ENCODE assay signal across 18 cellular contexts in genomic region chr21:16634522-16634914, GRCh38.
DNase-seq lines count a peak whose midpoint lies in the region; ATAC-seq, FAIRE-seq and TF ChIP-seq lines count a peak whose summit lies in the region.
"Had no signal": no experiment of that assay in that cellular context is flagged by ENCODE, and none has a peak within 500 bp of the region (broad histone marks: within the 10 kb centered on the region; RNA-seq: fewer than 3 reads in every experiment).

No MANE protein-coding gene starts in this region.

- no peaks in the 10 kb centered on the region for H3K27me3 ChIP-seq in breast epithelium

- POLR2A ChIA-PET in MCF 10A (lab: Yijun Ruan, JAX): interaction anchor here (0.6 to 1.4 kb wide), 2 partner anchors 9 to 279 kb away, joined by 3 to 5 read pairs; no protein-coding TSS in a partner anchor

- DNase-seq in breast epithelium (ENCODE audit: low spot score in 2 of 2): no peak
- DNase-seq in MCF 10A (ENCODE audit: unreplicated experiment): no peak
- peak; percentile 33 for DNase-seq in NCI-H774 (lab: John Stamatoyannopoulos, UW)
- peak; percentile 16 for DNase-seq in iPS DF 4.7 (ENCODE audit: extremely low read depth, low spot score)
- no peak for DNase-seq in T-helper 2 cell
- no peak for DNase-seq in HTR-8/SVneo (ENCODE audit: insufficient read length, low spot score)
- DNase-seq: activated CD4-positive, alpha-beta T cell treated with anti-CD3 and anti-CD28 coated beads for 48 hours; activated naive CD8-positive, alpha-beta T cell treated with anti-CD3 and anti-CD28 coated beads for 36 hours; activated T-cell treated with anti-CD3 and anti-CD28 coated beads for 4 hours; central memory CD4-positive, alpha-beta T cell; naive thymus-derived CD8-positive, alpha-beta T cell; stimulated activated CD8-positive, alpha-beta memory T cell treated with anti-CD3 and anti-CD28 coated beads, Interleukin-4, amount 100 ng/mL, for 48 hours; trophoblast cell had no signal

- no peaks in the 10 kb centered on the region for H3K27me3 Mint-ChIP-seq in MCF 10A (ENCODE audit: insufficient read depth, unreplicated experiment)
- H3K27me3 Mint-ChIP-seq: activated naive CD8-positive, alpha-beta T cell treated with anti-CD3 and anti-CD28 coated beads for 36 hours; naive thymus-derived CD8-positive, alpha-beta T cell had no signal

- peak overlapping the region; percentile 18 to 25 for H3K27ac ChIP-seq in breast epithelium
- H3K27ac ChIP-seq: A549, RWPE1 had no signal

- intact Hi-C loops in breast epithelium (cut with DNase I; ENCODE audit: low total_unique reads) (no loop called here), MCF 10A (cut with micrococcal nuclease) (no loop called here)

- no peak overlapping the region for H3K4me3 ChIP-seq in breast epithelium
- H3K4me3 ChIP-seq: A549, GM12878 had no signal

- H3K4me1 ChIP-seq in breast epithelium: no peaks in the 10 kb centered on the region
- H3K4me1 ChIP-seq: A549 had no signal

- H3K36me3 ChIP-seq in breast epithelium: no peaks in the 10 kb centered on the region

- H3K4me3 Mint-ChIP-seq in MCF 10A (ENCODE audit: unreplicated experiment): no peak overlapping the region
- H3K4me3 Mint-ChIP-seq: activated naive CD8-positive, alpha-beta T cell treated with anti-CD3 and anti-CD28 coated beads for 36 hours; naive thymus-derived CD8-positive, alpha-beta T cell had no signal

- no peaks in the 10 kb centered on the region for H3K4me1 Mint-ChIP-seq in MCF 10A (ENCODE audit: insufficient read depth, unreplicated experiment)
- H3K4me1 Mint-ChIP-seq: activated naive CD8-positive, alpha-beta T cell treated with anti-CD3 and anti-CD28 coated beads for 36 hours; naive thymus-derived CD8-positive, alpha-beta T cell had no signal

- H3K9me3 Mint-ChIP-seq in MCF 10A (ENCODE audit: unreplicated experiment): no peaks in the 10 kb centered on the region
- H3K9me3 Mint-ChIP-seq: activated naive CD8-positive, alpha-beta T cell treated with anti-CD3 and anti-CD28 coated beads for 36 hours had no signal

- no peaks in the 10 kb centered on the region for H3K9me3 ChIP-seq in breast epithelium
- H3K9me3 ChIP-seq: A549 had no signal

- TF ChIP-seq POLR2A in breast epithelium (IDR thresholded peaks at IDR 0.05): no peak

- TF ChIP-seq CTCF in breast epithelium (IDR thresholded peaks at IDR 0.05): no peak
- TF ChIP-seq CTCF in MCF 10A (IDR thresholded peaks at IDR 0.05; ENCODE audit: unreplicated experiment): no peak

- no peak overlapping the region for H3K27ac Mint-ChIP-seq in MCF 10A (ENCODE audit: low read depth, unreplicated experiment)
- H3K27ac Mint-ChIP-seq: activated naive CD8-positive, alpha-beta T cell treated with anti-CD3 and anti-CD28 coated beads for 36 hours; naive thymus-derived CD8-positive, alpha-beta T cell had no signal

- CTCF ChIA-PET in MCF 10A (lab: Yijun Ruan, JAX): no interaction called here

- no peak for FAIRE-seq in HTR-8/SVneo (lab: Jason Lieb, UNC)
- FAIRE-seq: A549, GM12878 had no signal

- ATAC-seq in HG02870 (IDR thresholded peaks at IDR 0.05; ENCODE audit: unreplicated experiment) (no peak), HG02970 (IDR thresholded peaks at IDR 0.05; ENCODE audit: low FRiP score, unreplicated experiment) (no peak)
- ATAC-seq: A549; GM12878; naive thymus-derived CD8-positive, alpha-beta T cell had no signal

- H3K36me3 Mint-ChIP-seq in MCF 10A (ENCODE audit: insufficient read depth, unreplicated experiment): peaks cover 6% of the 10 kb centered on the region
- H3K36me3 Mint-ChIP-seq: activated naive CD8-positive, alpha-beta T cell treated with anti-CD3 and anti-CD28 coated beads for 36 hours; naive thymus-derived CD8-positive, alpha-beta T cell had no signal

- no TSS peak for BruUV-seq in MCF 10A (replicated peaks; lab: Mats Ljungman, UMichigan)

Comparison
In these comparisons a context has a peak if more than half of its experiments do, and no peak if none do; other contexts are left out.
1. DNase-seq: peak in NCI-H774 (single experiment) and iPS DF 4.7 (single experiment); none in breast epithelium (0 of 2), MCF 10A (single experiment), T-helper 2 cell (0 of 5) and HTR-8/SVneo (single experiment).